19 cellular contexts compared by ENCODE assay signal in genomic region chr10:122040786-122041185, GRCh38. TPM values are rescaled to one million over a fixed set of nuclear protein-coding genes. Genes with fewer than 3 reads are reported as not detected.
DNase-seq lines count a peak whose midpoint lies in the region; ATAC-seq and TF ChIP-seq lines count a peak whose summit lies in the region.
"Had no signal": no experiment of that assay in that cellular context is flagged by ENCODE, and none has a peak within 500 bp of the region (broad histone marks: within the 10 kb centered on the region; RNA-seq: fewer than 3 reads in every experiment).

No MANE protein-coding gene starts in this region.

- intact Hi-C loops in cardiac septum (cut with DNase I) (no loop called here), heart left ventricle (cut with DNase I) (loop anchor here in 1 of 10 donors (10.0 kb wide), 1 partner anchor 66 kb away; the partner anchor contains the start of gene NSMCE4A), Panc1 (cut with micrococcal nuclease; ENCODE audit: unreplicated experiment) (no loop called here), gastrocnemius medialis (cut with DNase I; ENCODE audit: low total_unique reads) (loop anchor here (5.0 kb wide), 1 partner anchor 63 kb away; the partner anchor contains the start of gene NSMCE4A)

- H3K9me3 ChIP-seq in heart left ventricle, result no peaks in the 10 kb centered on the region
- H3K9me3 ChIP-seq in Panc1 (ENCODE audit: control insufficient read depth, insufficient read depth, low read depth, low read length), result no peaks in the 10 kb centered on the region
- H3K9me3 ChIP-seq in neuronal stem cell (replicated peaks in 1 of 2; ENCODE audit: control insufficient read depth in 2 of 2, insufficient read depth in 1 of 2, low read depth in 1 of 2, low read length in 2 of 2), result no peaks in the 10 kb centered on the region
- H3K9me3 ChIP-seq in gastrocnemius medialis, result no peaks in the 10 kb centered on the region
- H3K9me3 ChIP-seq: BLaER1 had no signal

- TF ChIP-seq POLR2A in heart left ventricle (IDR thresholded peaks at IDR 0.05), result no peak
- TF ChIP-seq POLR2A in gastrocnemius medialis (IDR thresholded peaks at IDR 0.05), result no peak

- no peak for TF ChIP-seq CTCF in heart left ventricle (IDR thresholded peaks at IDR 0.05)
- TF ChIP-seq CTCF in Panc1 (IDR thresholded peaks at IDR 0.05), result no peak
- no peak for TF ChIP-seq CTCF in gastrocnemius medialis (IDR thresholded peaks at IDR 0.05 in 4 of 5, conservative IDR thresholded peaks at IDR 0.05 in 1 of 5)

- no peak overlapping the region for H2BK15ac ChIP-seq in neuronal stem cell (ENCODE audit: low read length)

- H3K27me3 ChIP-seq in heart left ventricle, result peaks cover 0 to 6% (median 0%) of the 10 kb centered on the region in 9 donors
- no peaks in the 10 kb centered on the region for H3K27me3 ChIP-seq in Panc1 (ENCODE audit: control insufficient read depth, insufficient read depth, low read length)
- no peaks in the 10 kb centered on the region for H3K27me3 ChIP-seq in neuronal stem cell (ENCODE audit: control insufficient read depth in 3 of 3, insufficient read depth in 3 of 3, low read depth in 1 of 3, low read length in 3 of 3)
- H3K27me3 ChIP-seq in gastrocnemius medialis, result no peaks in the 10 kb centered on the region
- H3K27me3 ChIP-seq: BLaER1 had no signal

- H3K79me1 ChIP-seq in neuronal stem cell (ENCODE audit: low read depth, low read length), result no peaks in the 10 kb centered on the region

- H3K36me3 ChIP-seq in heart left ventricle (peaks cover 0 to 9% (median 0%) of the 10 kb centered on the region in 9 donors), Panc1 (ENCODE audit: control insufficient read depth, insufficient read depth, low read length) (no peaks in the 10 kb centered on the region), neuronal stem cell (replicated peaks in 1 of 2; ENCODE audit: control insufficient read depth in 2 of 2, insufficient read depth in 2 of 2, low read length in 2 of 2) (no peaks in the 10 kb centered on the region), gastrocnemius medialis (peaks cover 0 to 8% of the 10 kb centered on the region in 2 donors)
- H3K36me3 ChIP-seq: BLaER1 had no signal

- no peak overlapping the region for H3K14ac ChIP-seq in neuronal stem cell (ENCODE audit: low read length)

- no peak overlapping the region for H3K4ac ChIP-seq in neuronal stem cell (ENCODE audit: low read length)

- H2AFZ ChIP-seq in neuronal stem cell (ENCODE audit: low read length), result no peak overlapping the region

- H3K4me3 ChIP-seq in heart left ventricle, result no peak overlapping the region
- H3K4me3 ChIP-seq in Panc1 (ENCODE audit: low read depth in 2 of 2, low read length in 2 of 2), result no peak overlapping the region
- no peak overlapping the region for H3K4me3 ChIP-seq in neuronal stem cell (ENCODE audit: low read length in 2 of 2)
- H3K4me3 ChIP-seq in gastrocnemius medialis, result no peak overlapping the region
- H3K4me3 ChIP-seq: BLaER1 had no signal

- ATAC-seq in heart left ventricle, result no peak
- peak; percentile 11; the same call in 1 of the 2 replicates for ATAC-seq in Panc1
- ATAC-seq in gastrocnemius medialis, result no peak
- no peak for ATAC-seq in HG02973 (IDR thresholded peaks at IDR 0.05; ENCODE audit: unreplicated experiment)
- ATAC-seq: HCT116 had no signal

- DNase-seq in cardiac septum (ENCODE audit: low spot score) (peak; percentile 9), heart left ventricle (no peak), Panc1 (ENCODE audit: low read depth, low spot score) (no peak), neuronal stem cell (ENCODE audit: low spot score) (no peak), gastrocnemius medialis (peak in 1 of 2 donors; percentile 10), Kasumi-1 (lab: John Stamatoyannopoulos, UW) (no peak), epidermal melanocyte (ENCODE audit: insufficient read length, low spot score) (no peak)
- DNase-seq: 8988T; Calu3; CD4-positive, alpha-beta memory T cell; DMS79 treated with DMSO at 0.1 percent for 48 hours; GF-D8; GOT3; H7; HFFc6 had no signal

- POLR2A ChIA-PET in Panc1 (lab: Charles Lee), result no interaction called here

- no peak overlapping the region for H3K4me2 ChIP-seq in neuronal stem cell (ENCODE audit: insufficient read depth, low read length, poor library complexity, severe bottlenecking)
- H3K4me2 ChIP-seq: BLaER1 had no signal

- no peak overlapping the region for H4K8ac ChIP-seq in neuronal stem cell (ENCODE audit: low read depth, low read length)

- 65 to 79% (median 70%) methylated on average over 6 to 8 of the region's 8 CpGs for WGBS in heart left ventricle, 4 donors
- WGBS in neuronal stem cell (ENCODE audit: extremely low coverage in 2 of 2, insufficient read length in 2 of 2, insufficient replicate concordance in 1 of 2), 2 donors, result no CpG with 5 or more reads among the region's 8 CpGs

- no peak overlapping the region for H3K23ac ChIP-seq in neuronal stem cell (ENCODE audit: low read depth, low read length, poor library complexity)

- peak overlapping the region in 4 of 12 donors; percentile 10 to 78 (median 66) for H3K27ac ChIP-seq in heart left ventricle
- H3K27ac ChIP-seq in Panc1 (ENCODE audit: low read length), result no peak overlapping the region
- H3K27ac ChIP-seq in neuronal stem cell (replicated peaks; ENCODE audit: low read length), result no peak overlapping the region
- H3K27ac ChIP-seq in gastrocnemius medialis, result peak overlapping the region; percentile 78 to 92 (median 87)
- H3K27ac ChIP-seq: BLaER1 had no signal

- in situ Hi-C loops in Panc1 (cut with HindIII; ENCODE audit: low pct_unique_long_range_greater_than_20kb, low sequenced_read_pairs), result no loop called here
- in situ Hi-C loops in gastrocnemius medialis (cut with MboI; ENCODE audit: low sequenced_read_pairs in 4 of 4), result loop anchor here in 1 of 4 donors (10.0 kb wide), 1 partner anchor 46 kb away; no protein-coding TSS in a partner anchor

- H2AK5ac ChIP-seq in neuronal stem cell (ENCODE audit: low read depth, low read length), result no peak overlapping the region

- no TSS peak for BruUV-seq in Panc1 (replicated peaks; lab: Mats Ljungman, UMichigan)

- H2BK12ac ChIP-seq in neuronal stem cell (ENCODE audit: low read length), result no peak overlapping the region

- H3K18ac ChIP-seq in neuronal stem cell (ENCODE audit: low read length), result peak overlapping the region; percentile 44

- no peak overlapping the region for H2BK120ac ChIP-seq in neuronal stem cell (ENCODE audit: low read depth, low read length)

- CTCF ChIA-PET in Panc1 (lab: Charles Lee), result no interaction called here

- H3K9ac ChIP-seq in neuronal stem cell (ENCODE audit: low read depth, low read length, poor library complexity), result no peak overlapping the region
- H3K9ac ChIP-seq: BLaER1 had no signal

- H4K91ac ChIP-seq in neuronal stem cell (ENCODE audit: low read depth, low read length, poor library complexity), result no peak overlapping the region

- no peak overlapping the region for H2BK5ac ChIP-seq in neuronal stem cell (ENCODE audit: low read length)

- peaks cover 0 to 72% (median 20%) of the 10 kb centered on the region in 12 donors for H3K4me1 ChIP-seq in heart left ventricle
- peaks cover 20% of the 10 kb centered on the region for H3K4me1 ChIP-seq in Panc1 (ENCODE audit: control insufficient read depth, insufficient read depth, low read length)
- H3K4me1 ChIP-seq in neuronal stem cell (ENCODE audit: control insufficient read depth in 2 of 2, insufficient read depth in 1 of 2, low read depth in 1 of 2, low read length in 2 of 2), result peaks cover 14% of the 10 kb centered on the region in 2 donors
- peaks cover 54 to 59% of the 10 kb centered on the region in 2 donors for H3K4me1 ChIP-seq in gastrocnemius medialis

RNA-seq across cellular contexts. Expression of gene TACC2, which starts 51.8 kb away (rescaled TPM):
- total RNA-seq in cardiac septum (282 TPM), heart left ventricle (100 to 1,000 TPM; 225 to 456 (median 334) TPM), Panc1 (2021; ENCODE audit: unreplicated experiment) (133 TPM), gastrocnemius medialis (100 to 1,000 TPM; 105 to 334 (median 235) TPM)
- polyA plus RNA-seq in heart left ventricle, result 100 to 1,000 TPM in 1 of 2 donors, 10 to 100 TPM in 1; 96.7 to 239 TPM
- polyA plus RNA-seq in Panc1 (2012; ENCODE audit: insufficient read length), result 134 TPM
- 19.8 TPM for polyA plus RNA-seq in neuronal stem cell (2013, experiment 1 of 2)
- polyA plus RNA-seq in neuronal stem cell (2013, experiment 2 of 2), result 19.4 TPM
- total RNA-seq: CD4-positive, alpha-beta memory T cell had no signal
- polyA plus RNA-seq: CD14-positive monocyte; CD4-positive, alpha-beta memory T cell had no signal

Comparison
In these comparisons a context has a peak if more than half of its experiments do, and no peak if none do; other contexts are left out.
1. H3K27ac ChIP-seq: peak in gastrocnemius medialis (4 of 4); none in Panc1 (single experiment) and neuronal stem cell (single experiment).